ENCODE assay signal across 1 cellular context in the genomic region with DNA sequence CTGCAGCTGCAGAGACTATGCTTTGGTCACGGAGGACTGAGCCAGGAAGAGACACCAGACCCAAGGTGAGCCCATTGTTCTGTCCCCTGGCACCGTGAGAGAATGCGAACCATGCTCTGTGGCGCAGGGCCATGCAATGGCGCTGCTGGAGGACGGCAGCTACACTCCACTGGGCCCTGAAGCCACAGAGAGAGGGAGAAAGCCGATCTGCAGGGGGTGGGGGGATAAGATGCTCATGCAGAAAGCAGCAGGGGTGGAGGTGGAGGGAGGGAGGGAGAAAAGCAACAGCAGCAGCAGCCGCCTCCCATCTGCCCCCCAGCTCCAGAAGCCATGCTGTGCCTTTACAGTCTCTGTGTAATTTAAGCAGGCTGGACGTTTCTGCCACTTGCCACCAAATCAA.
TF ChIP-seq lines count a peak whose summit lies in the region.

No MANE protein-coding gene starts in this region.

TF ChIP-seq in Ishikawa, 13 proteins besides CTCF, POLR2A, EP300 and RAD21 (continued from another document):
- TF ChIP-seq, protein P1, sequence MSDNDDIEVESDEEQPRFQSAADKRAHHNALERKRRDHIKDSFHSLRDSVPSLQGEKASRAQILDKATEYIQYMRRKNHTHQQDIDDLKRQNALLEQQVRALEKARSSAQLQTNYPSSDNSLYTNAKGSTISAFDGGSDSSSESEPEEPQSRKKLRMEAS (IDR thresholded peaks at IDR 0.05): peak; percentile 76
- peak; percentile 87 for TF ChIP-seq YY1 (IDR thresholded peaks at IDR 0.05; ENCODE audit: low read depth)
- peak; percentile 75 for TF ChIP-seq TEAD4 (IDR thresholded peaks at IDR 0.05)
- TF ChIP-seq EGR1 (IDR thresholded peaks at IDR 0.05): 0 out of 2 replicates have a peak, but pooled peaks have one; percentile 22
- peak; percentile 76 for TF ChIP-seq TCF12 (IDR thresholded peaks at IDR 0.05; ENCODE audit: low read depth)
- TF ChIP-seq ZBTB7A (IDR thresholded peaks at IDR 0.05; ENCODE audit: low read depth): 0 out of 2 replicates have a peak, but pooled peaks have one; percentile 56
- TF ChIP-seq, protein P2, sequence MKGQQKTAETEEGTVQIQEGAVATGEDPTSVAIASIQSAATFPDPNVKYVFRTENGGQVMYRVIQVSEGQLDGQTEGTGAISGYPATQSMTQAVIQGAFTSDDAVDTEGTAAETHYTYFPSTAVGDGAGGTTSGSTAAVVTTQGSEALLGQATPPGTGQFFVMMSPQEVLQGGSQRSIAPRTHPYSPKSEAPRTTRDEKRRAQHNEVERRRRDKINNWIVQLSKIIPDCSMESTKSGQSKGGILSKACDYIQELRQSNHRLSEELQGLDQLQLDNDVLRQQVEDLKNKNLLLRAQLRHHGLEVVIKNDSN (IDR thresholded peaks at IDR 0.05): 0 out of 2 replicates have a peak, but pooled peaks have one; percentile 21
- no peak for TF ChIP-seq CEBPB (IDR thresholded peaks at IDR 0.05)
